ENCODE assay signal across 33 cellular contexts in the genomic region with DNA sequence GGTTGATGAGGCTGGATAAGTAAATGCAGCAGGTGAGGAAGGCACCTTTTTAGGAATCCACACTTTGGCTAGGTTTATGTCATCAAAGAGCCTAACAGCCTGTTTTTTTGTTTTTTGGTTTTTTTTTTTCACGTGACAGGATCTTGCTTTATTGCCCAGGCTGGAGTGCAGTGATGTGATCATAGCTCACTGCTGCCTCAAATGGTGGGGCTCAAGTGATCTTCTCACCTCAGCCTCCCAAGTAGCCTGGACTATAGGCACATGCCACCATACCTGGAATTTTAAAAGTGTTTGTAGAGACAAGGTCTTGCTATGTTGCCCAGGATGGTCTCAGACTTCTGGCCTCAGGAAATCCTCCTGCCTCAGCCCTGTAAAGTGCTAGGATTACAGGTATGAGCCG.
"Had no signal": no experiment of that assay in that cellular context is flagged by ENCODE, and none has a peak within 500 bp of the region (broad histone marks: within the 10 kb centered on the region; RNA-seq: fewer than 3 reads in every experiment).

No MANE protein-coding gene starts in this region.

- H3K4me3 ChIP-seq: adrenal gland, body of pancreas, breast epithelium had no signal

- DNase-seq: activated CD4-positive, alpha-beta memory T cell treated with anti-CD3 and anti-CD28 coated beads, Interleukin-2, amount 10 ng/mL, durations not matched to agents 7 days and 5 days; activated CD4-positive, alpha-beta T cell treated with anti-CD3 and anti-CD28 coated beads for 1 hour; activated CD4-positive, alpha-beta T cell treated with anti-CD3 and anti-CD28 coated beads for 36 hours; activated CD4-positive, alpha-beta T cell treated with anti-CD3 and anti-CD28 coated beads for 48 hours; activated CD4-positive, alpha-beta T cell treated with anti-CD3 and anti-CD28 coated beads, Interleukin-2, amount 10 ng/mL, durations not matched to agents 7 days and 5 days; activated CD4-positive, alpha-beta T cell treated with anti-CD3 and anti-CD28 coated beads, Interleukin-2, amount 50 U/mL, for 48 hours; activated CD4-positive, CD25-positive, alpha-beta regulatory T cell; activated CD8-positive, alpha-beta memory T cell treated with anti-CD3 and anti-CD28 coated beads for 24 hours; activated CD8-positive, alpha-beta memory T cell treated with anti-CD3 and anti-CD28 coated beads, Interleukin-2, amount 10 ng/mL, durations not matched to agents 7 days and 5 days; activated CD8-positive, alpha-beta memory T cell treated with anti-CD3 and anti-CD28 coated beads, Interleukin-2, amount 50 U/mL, for 48 hours; activated CD8-positive, alpha-beta T cell treated with anti-CD3 and anti-CD28 coated beads, Interleukin-2, amount 10 ng/mL, durations not matched to agents 7 days and 5 days; activated effector memory CD4-positive, alpha-beta T cell treated with Interleukin-2 at 50 U/mL for 16 hours; activated gamma-delta T cell; activated naive CD4-positive, alpha-beta T cell treated with anti-CD3 and anti-CD28 coated beads for 36 hours; activated naive CD4-positive, alpha-beta T cell treated with anti-CD3 and anti-CD28 coated beads, Interleukin-2, amount 50 U/mL, for 16 hours; activated naive CD8-positive, alpha-beta T cell treated with anti-CD3 and anti-CD28 coated beads for 36 hours; activated T-cell treated with anti-CD3 and anti-CD28 coated beads, Interleukin-2, amount 50 U/mL, for 24 hours; activated T-cell treated with anti-CD3 and anti-CD28 coated beads, Interleukin-2, amount 50 U/mL, for 48 hours; adrenal gland; amniotic stem cell; aorta; body of pancreas; brain microvascular endothelial cell; central memory CD4-positive, alpha-beta T cell; T-helper 1 cell; T-helper 2 cell; T-helper 9 cell had no signal

- FAIRE-seq: astrocyte, TTC549 had no signal

- H3K4me1 ChIP-seq: adrenal gland, body of pancreas, breast epithelium had no signal

- H3K27ac ChIP-seq: adrenal gland, body of pancreas, brain microvascular endothelial cell, breast epithelium, VCaP had no signal

- H3K9me3 ChIP-seq: adrenal gland, body of pancreas, breast epithelium had no signal

- H3K36me3 ChIP-seq: adrenal gland, brain microvascular endothelial cell, breast epithelium had no signal

- ATAC-seq: activated CD4-positive, alpha-beta T cell treated with anti-CD3 and anti-CD28 coated beads for 36 hours; activated CD4-positive, CD25-positive, alpha-beta regulatory T cell treated with anti-CD3 and anti-CD28 coated beads, Interleukin-2, amount 50 U/mL, for 24 hours; activated CD8-positive, alpha-beta memory T cell treated with anti-CD3 and anti-CD28 coated beads, Interleukin-2, amount 10 ng/mL, durations not matched to agents 7 days and 5 days; activated CD8-positive, alpha-beta T cell treated with anti-CD3 and anti-CD28 coated beads, Interleukin-2, amount 10 ng/mL, durations not matched to agents 7 days and 5 days; activated naive CD4-positive, alpha-beta T cell treated with anti-CD3 and anti-CD28 coated beads, Interleukin-2, amount 50 U/mL, for 72 hours; body of pancreas had no signal

- H3K27me3 ChIP-seq: adrenal gland, body of pancreas, brain microvascular endothelial cell, breast epithelium had no signal
